10 cellular contexts compared by ENCODE assay signal in genomic region chr5:151675225-151675955, GRCh38. TPM values are rescaled to one million over a fixed set of nuclear protein-coding genes. Genes with fewer than 3 reads are reported as not detected.
A peak's percentile ranks its signal among the peaks of the same experiment; 100 is the strongest.
DNase-seq lines count a peak whose midpoint lies in the region; ATAC-seq and TF ChIP-seq lines count a peak whose summit lies in the region.
"Had no signal": no experiment of that assay in that cellular context is flagged by ENCODE, and none has a peak within 500 bp of the region (broad histone marks: within the 10 kb centered on the region; RNA-seq: fewer than 3 reads in every experiment).

No MANE protein-coding gene starts in this region.

- no peak overlapping the region for H3K27ac Mint-ChIP-seq in activated CD8-positive, alpha-beta T cell treated with anti-CD3 and anti-CD28 coated beads, Interleukin-2, amount 10 ng/mL, durations not matched to agents 7 days and 5 days
- H3K27ac Mint-ChIP-seq: CD4-positive, CD25-positive, alpha-beta regulatory T cell; effector memory CD8-positive, alpha-beta T cell had no signal

- no peak overlapping the region for H3K4me3 Mint-ChIP-seq in activated CD8-positive, alpha-beta T cell treated with anti-CD3 and anti-CD28 coated beads, Interleukin-2, amount 10 ng/mL, durations not matched to agents 7 days and 5 days
- H3K4me3 Mint-ChIP-seq: CD4-positive, CD25-positive, alpha-beta regulatory T cell; effector memory CD8-positive, alpha-beta T cell had no signal

- peak overlapping the region; percentile 90 for H3K27ac ChIP-seq in AG04450 (ENCODE audit: low read depth, low read length)

- H3K9me3 ChIP-seq in AG04450 (ENCODE audit: control insufficient read depth, insufficient read depth, low read length) = no peaks in the 10 kb centered on the region

- peak; percentile 66 for ATAC-seq in HG02870 (IDR thresholded peaks at IDR 0.05; ENCODE audit: unreplicated experiment)
- ATAC-seq in activated CD8-positive, alpha-beta T cell treated with anti-CD3 and anti-CD28 coated beads, Interleukin-2, amount 10 ng/mL, durations not matched to agents 7 days and 5 days = no peak
- ATAC-seq: effector memory CD8-positive, alpha-beta T cell had no signal

- H3K9me3 Mint-ChIP-seq in activated CD8-positive, alpha-beta T cell treated with anti-CD3 and anti-CD28 coated beads, Interleukin-2, amount 10 ng/mL, durations not matched to agents 7 days and 5 days (ENCODE audit: insufficient read depth) = no peaks in the 10 kb centered on the region
- H3K9me3 Mint-ChIP-seq: CD4-positive, CD25-positive, alpha-beta regulatory T cell; effector memory CD8-positive, alpha-beta T cell had no signal

- no peaks in the 10 kb centered on the region for H3K27me3 ChIP-seq in AG04450 (ENCODE audit: control insufficient read depth, insufficient read depth, low read length)

- POLR2A ChIA-PET in AG04450 (lab: Yijun Ruan, JAX) = interaction anchor here (0.8 to 10.3 kb wide), 9 partner anchors 8 to 65 kb away, joined by 3 to 95 read pairs (median 8); partner anchors contain the start of gene SPARC
- POLR2A ChIA-PET in activated CD8-positive, alpha-beta T cell treated with anti-CD3 and anti-CD28 coated beads, Interleukin-2, amount 10 ng/mL, durations not matched to agents 7 days and 5 days (lab: Charles Lee) = no interaction called here

- CTCF ChIA-PET in AG04450 (lab: Charles Lee) = interaction anchor here (0.8 to 2.8 kb wide), 8 partner anchors 9 to 68 kb away, joined by 3 to 11 read pairs (median 6); no protein-coding TSS in a partner anchor
- CTCF ChIA-PET in activated CD8-positive, alpha-beta T cell treated with anti-CD3 and anti-CD28 coated beads, Interleukin-2, amount 10 ng/mL, durations not matched to agents 7 days and 5 days (lab: Charles Lee) = interaction anchor here (1.2 kb wide), 1 partner anchor 9 kb away, joined by 3 read pairs; no protein-coding TSS in a partner anchor

- H3K4me3 ChIP-seq in AG04450 (ENCODE audit: low read depth, low read length) (no peak overlapping the region), choroid plexus epithelial cell (ENCODE audit: low read depth, low read length) (no peak overlapping the region)

- TF ChIP-seq CTCF in AG04450 (IDR thresholded peaks at IDR 0.05; ENCODE audit: low read depth, low read length) = no peak
- TF ChIP-seq CTCF in choroid plexus epithelial cell (conservative IDR thresholded peaks at IDR 0.05; ENCODE audit: low read depth, low read length) = no peak

- H3K27me3 Mint-ChIP-seq in activated CD8-positive, alpha-beta T cell treated with anti-CD3 and anti-CD28 coated beads, Interleukin-2, amount 10 ng/mL, durations not matched to agents 7 days and 5 days (ENCODE audit: low read depth) = peaks cover 8% of the 10 kb centered on the region

- no peaks in the 10 kb centered on the region for H3K36me3 Mint-ChIP-seq in activated CD8-positive, alpha-beta T cell treated with anti-CD3 and anti-CD28 coated beads, Interleukin-2, amount 10 ng/mL, durations not matched to agents 7 days and 5 days (ENCODE audit: low read depth)
- H3K36me3 Mint-ChIP-seq: CD4-positive, CD25-positive, alpha-beta regulatory T cell had no signal

- H3K4me1 Mint-ChIP-seq in activated CD8-positive, alpha-beta T cell treated with anti-CD3 and anti-CD28 coated beads, Interleukin-2, amount 10 ng/mL, durations not matched to agents 7 days and 5 days (ENCODE audit: low read depth) = peaks cover 4% of the 10 kb centered on the region
- H3K4me1 Mint-ChIP-seq: CD4-positive, CD25-positive, alpha-beta regulatory T cell had no signal

- no peak for DNase-seq in AG04450 (ENCODE audit: low read depth, low spot score)
- DNase-seq in choroid plexus epithelial cell (ENCODE audit: low read depth) = peak; percentile 84
- peak; percentile 19 for DNase-seq in myocyte (ENCODE audit: low read depth)
- no peak for DNase-seq in GM19238 (ENCODE audit: insufficient read length, low spot score)
- no peak for DNase-seq in anterior cingulate cortex (lab: John Stamatoyannopoulos, UW)
- no peak for DNase-seq in NCI-H748 treated with DMSO at 0.1 percent for 48 hours (lab: John Stamatoyannopoulos, UW)
- DNase-seq in activated CD8-positive, alpha-beta T cell treated with anti-CD3 and anti-CD28 coated beads, Interleukin-2, amount 10 ng/mL, durations not matched to agents 7 days and 5 days = no peak
- DNase-seq: effector memory CD8-positive, alpha-beta T cell had no signal

RNA-seq across cellular contexts. Expression of gene SPARC, which starts 11.3 kb away (rescaled TPM):
- 5,773 and 5,780 TPM in 2 replicates for polyA plus RNA-seq in AG04450 (2011; rRNA removed)
- polyA minus RNA-seq in AG04450 (2011; rRNA and poly(A)+ RNA removed) = 4,970 and 6,372 TPM in 2 replicates
- total RNA-seq in myocyte = 4,412 and 4,598 TPM in 2 replicates
- polyA plus RNA-seq in myocyte (2012) = 20,698 TPM
- total RNA-seq in activated CD8-positive, alpha-beta T cell treated with anti-CD3 and anti-CD28 coated beads, Interleukin-2, amount 10 ng/mL, durations not matched to agents 7 days and 5 days = not detected
- polyA plus RNA-seq: CD4-positive, CD25-positive, alpha-beta regulatory T cell had no signal

Comparison
In these comparisons a context has a peak if more than half of its experiments do, and no peak if none do; other contexts are left out.
1. DNase-seq: peak in choroid plexus epithelial cell (single experiment) and myocyte (single experiment); none in AG04450 (single experiment), GM19238 (single experiment), anterior cingulate cortex (0 of 58), NCI-H748 treated with DMSO at 0.1 percent for 48 hours (single experiment) and activated CD8-positive, alpha-beta T cell treated with anti-CD3 and anti-CD28 coated beads, Interleukin-2, amount 10 ng/mL, durations not matched to agents 7 days and 5 days (single experiment).
2. RNA of gene SPARC, which starts 11.3 kb away (total RNA-seq): 4,412 to 4,598 TPM in myocyte; not detected in activated CD8-positive, alpha-beta T cell treated with anti-CD3 and anti-CD28 coated beads, Interleukin-2, amount 10 ng/mL, durations not matched to agents 7 days and 5 days; every median in the first group is over 1,000 times any median in the second.